In the genomic region with DNA sequence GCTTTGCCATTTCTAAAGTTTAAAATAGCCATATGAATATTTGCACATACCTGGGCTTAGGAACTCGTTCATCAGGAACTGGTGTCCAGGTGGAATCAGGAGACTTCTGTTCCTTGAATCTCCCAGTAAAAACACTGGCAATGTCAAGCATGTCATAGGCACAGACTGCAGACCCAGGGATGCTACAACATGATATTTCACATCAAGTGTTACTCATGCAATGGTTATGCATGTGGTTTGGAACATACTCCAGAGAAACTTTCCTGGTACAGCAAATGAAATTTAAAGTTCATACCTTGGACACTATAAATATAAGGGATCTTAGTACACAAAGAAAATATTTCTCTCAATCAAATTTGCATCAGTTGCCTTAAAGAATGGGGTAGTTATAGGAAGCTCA, we compare ENCODE assay signal across 17 cellular contexts.
A peak's percentile ranks its signal among the peaks of the same experiment; 100 is the strongest.
DNase-seq lines count a peak whose midpoint lies in the region; ATAC-seq and TF ChIP-seq lines count a peak whose summit lies in the region.
"Had no signal": no experiment of that assay in that cellular context is flagged by ENCODE, and none has a peak within 500 bp of the region (broad histone marks: within the 10 kb centered on the region; RNA-seq: fewer than 3 reads in every experiment).

No MANE protein-coding gene starts in this region.

- no peaks in the 10 kb centered on the region for H4K20me1 ChIP-seq in IMR-90 (ENCODE audit: insufficient read depth, low read length)
- H4K20me1 ChIP-seq: BLaER1 had no signal

- no peak for TF ChIP-seq RAD21 in IMR-90 (IDR thresholded peaks at IDR 0.05; ENCODE audit: low read length)

- H3K4me1 ChIP-seq in IMR-90 (ENCODE audit: control insufficient read depth, insufficient read depth, low read length) (no peaks in the 10 kb centered on the region), foreskin keratinocyte (no peaks in the 10 kb centered on the region), left lung (peaks cover 5 to 10% of the 10 kb centered on the region in 2 donors)
- H3K4me1 ChIP-seq: esophagus squamous epithelium had no signal

- DNase-seq in AG08396 (ENCODE audit: low spot score) (peak; percentile 9), IMR-90 (peak; percentile 57), brain microvascular endothelial cell (peak; percentile 53), foreskin keratinocyte (peak; percentile 51 to 76), NCI-H345 (lab: John Stamatoyannopoulos, UW) (no peak), DMS 273 (lab: John Stamatoyannopoulos, UW; ENCODE audit: unreplicated experiment) (no peak), left lung (no peak)
- DNase-seq: activated CD4-positive, alpha-beta T cell treated with anti-CD3 and anti-CD28 coated beads, Interleukin-2, amount 50 U/mL, for 1 hour; activated CD8-positive, alpha-beta memory T cell treated with anti-CD3 and anti-CD28 coated beads, Interleukin-2, amount 50 U/mL, for 4 hours; effector CD4-positive, alpha-beta T cell; esophagus squamous epithelium; NCI-H187 treated with DMSO at 0.1 percent for 48 hours; stimulated activated CD8-positive, alpha-beta memory T cell treated with anti-CD3 and anti-CD28 coated beads, Interleukin-4, amount 100 ng/mL, for 48 hours had no signal

- in situ Hi-C loops in IMR-90 (cut with MboI; ENCODE audit: low sequenced_read_pairs): no loop called here
- in situ Hi-C loops in brain microvascular endothelial cell (cut with HindIII; ENCODE audit: low pct_ligation_motif_present, low sequenced_read_pairs): no loop called here

- H3K23ac ChIP-seq in IMR-90 (ENCODE audit: low read depth, low read length): no peak overlapping the region

- H3K18ac ChIP-seq in IMR-90 (ENCODE audit: low read depth, low read length): no peak overlapping the region

- dilution Hi-C loops in IMR-90 (cut with HindIII; ENCODE audit: low sequenced_read_pairs, unreplicated experiment): no loop called here

- H3K14ac ChIP-seq in IMR-90 (replicated peaks; ENCODE audit: low read depth, low read length): no peak overlapping the region

- H2AFZ ChIP-seq in IMR-90 (replicated peaks; ENCODE audit: low read length, poor library complexity): no peak overlapping the region
- H2AFZ ChIP-seq: hepatocyte had no signal

- H2AK9ac ChIP-seq in IMR-90 (replicated peaks; ENCODE audit: low read depth, low read length, poor library complexity): no peak overlapping the region

- no peak for TF ChIP-seq POLR2A in IMR-90 (IDR thresholded peaks at IDR 0.05; ENCODE audit: low read depth, low read length)

- CTCF ChIA-PET in IMR-90 (lab: Yijun Ruan, JAX): no interaction called here

- no peak overlapping the region for H4K5ac ChIP-seq in IMR-90 (ENCODE audit: low read depth, low read length)

- H3K9ac ChIP-seq in IMR-90 (ENCODE audit: low read depth, low read length): no peak overlapping the region
- H3K9ac ChIP-seq: BLaER1 had no signal

- no peak for TF ChIP-seq CTCF in IMR-90 (conservative IDR thresholded peaks at IDR 0.05; ENCODE audit: low read depth, low read length)
- TF ChIP-seq CTCF in brain microvascular endothelial cell (IDR thresholded peaks at IDR 0.05; ENCODE audit: low read depth, low read length, missing control alignments): no peak
- no peak for TF ChIP-seq CTCF in foreskin keratinocyte (conservative IDR thresholded peaks at IDR 0.05)
- TF ChIP-seq CTCF in left lung (IDR thresholded peaks at IDR 0.05): no peak

- H3K9me3 ChIP-seq in IMR-90 (ENCODE audit: control insufficient read depth, insufficient read depth, low read length) (0 out of 2 replicates have a peak, but pooled peaks cover 3% of the 10 kb centered on the region), left lung (peaks cover 0 to 2% of the 10 kb centered on the region in 2 donors)

- H2BK120ac ChIP-seq in IMR-90 (ENCODE audit: low read depth, low read length): no peak overlapping the region

- H3K4me2 ChIP-seq in IMR-90 (ENCODE audit: low read depth, low read length): no peak overlapping the region
- H3K4me2 ChIP-seq: BLaER1, hepatocyte had no signal

- ATAC-seq in IMR-90 (ENCODE audit: low read depth) (no peak), foreskin keratinocyte (peak; percentile 89), HG03520 (IDR thresholded peaks at IDR 0.05; ENCODE audit: unreplicated experiment) (no peak), left lung (no peak)

- no peak overlapping the region for H4K91ac ChIP-seq in IMR-90 (ENCODE audit: insufficient read depth, low read depth, low read length)

- H2BK20ac ChIP-seq in IMR-90 (ENCODE audit: low read depth, low read length): no peak overlapping the region

- no peaks in the 10 kb centered on the region for H3K36me3 ChIP-seq in IMR-90 (ENCODE audit: control insufficient read depth, insufficient read depth, low read length)
- no peaks in the 10 kb centered on the region for H3K36me3 ChIP-seq in brain microvascular endothelial cell (replicated peaks)
- peaks cover 0 to 23% of the 10 kb centered on the region in 2 donors for H3K36me3 ChIP-seq in left lung
- H3K36me3 ChIP-seq: BLaER1 had no signal

- BruUV-seq in IMR-90 (replicated peaks; lab: Mats Ljungman, UMichigan): no TSS peak

- WGBS in IMR-90 (ENCODE audit: extremely low coverage in 2 of 2, insufficient read length in 1 of 2), 2 experiments: no CpG with 5 or more reads among the region's 1 CpG

- no peaks in the 10 kb centered on the region for H3K79me1 ChIP-seq in IMR-90 (ENCODE audit: low read depth in 1 of 2, low read length in 2 of 2)

- H3K4me3 ChIP-seq in IMR-90 (ENCODE audit: insufficient read depth, low read depth, low read length) (no peak overlapping the region), brain microvascular endothelial cell (ENCODE audit: low read depth, low read length) (no peak overlapping the region), left lung (no peak overlapping the region)
- H3K4me3 ChIP-seq: BLaER1, esophagus squamous epithelium, hepatocyte, lung had no signal

- intact Hi-C loops in IMR-90 (cut with micrococcal nuclease) (no loop called here), left lung (cut with DNase I) (no loop called here)

- no peak overlapping the region for H2BK15ac ChIP-seq in IMR-90 (ENCODE audit: low read depth, low read length)

- no peaks in the 10 kb centered on the region for H3K9me1 ChIP-seq in IMR-90 (ENCODE audit: insufficient read depth, low read length)

- H3K27me3 ChIP-seq in IMR-90 (ENCODE audit: control insufficient read depth, insufficient read depth, low read length) (no peaks in the 10 kb centered on the region), brain microvascular endothelial cell (replicated peaks) (no peaks in the 10 kb centered on the region), foreskin keratinocyte (no peaks in the 10 kb centered on the region), left lung (no peaks in the 10 kb centered on the region)
- H3K27me3 ChIP-seq: BLaER1, esophagus squamous epithelium, hepatocyte had no signal

- no peak overlapping the region for H3K4ac ChIP-seq in IMR-90 (ENCODE audit: low read depth, low read length)

- POLR2A ChIA-PET in IMR-90 (lab: Charles Lee; ENCODE audit: unreplicated experiment): no interaction called here

- H3K27ac ChIP-seq in IMR-90 (ENCODE audit: insufficient read depth, low read length): no peak overlapping the region
- H3K27ac ChIP-seq in brain microvascular endothelial cell: no peak overlapping the region
- no peak overlapping the region for H3K27ac ChIP-seq in foreskin keratinocyte
- no peak overlapping the region for H3K27ac ChIP-seq in left lung
- H3K27ac ChIP-seq: BLaER1, esophagus squamous epithelium, hepatocyte had no signal

- H2AK5ac ChIP-seq in IMR-90 (ENCODE audit: low read depth, low read length): no peak overlapping the region

- H3K56ac ChIP-seq in IMR-90 (ENCODE audit: extremely low read depth, insufficient read depth, low read length): no peak overlapping the region

- no peak overlapping the region for H4K8ac ChIP-seq in IMR-90 (ENCODE audit: low read depth in 2 of 2, low read length in 2 of 2)

- no peak overlapping the region for H2BK5ac ChIP-seq in IMR-90 (ENCODE audit: low read depth, low read length, poor library complexity, severe bottlenecking)

TF ChIP-seq in IMR-90, 13 proteins besides CTCF, POLR2A, EP300 and RAD21:
- TF ChIP-seq FOS (IDR thresholded peaks at IDR 0.05; ENCODE audit: low read depth, low read length) (no peak), RFX5 (IDR thresholded peaks at IDR 0.05; ENCODE audit: low read depth, low read length) (no peak), CHD1 (IDR thresholded peaks at IDR 0.05; ENCODE audit: low read depth, low read length) (no peak), NFE2L2 (IDR thresholded peaks at IDR 0.05; ENCODE audit: low read depth, low read length) (no peak), CEBPB (IDR thresholded peaks at IDR 0.05; ENCODE audit: low read depth, low read length) (no peak), SMC3 (IDR thresholded peaks at IDR 0.05; ENCODE audit: low read depth, low read length) (no peak), BHLHE40 (IDR thresholded peaks at IDR 0.05; ENCODE audit: low read depth, low read length) (no peak), RCOR1 (IDR thresholded peaks at IDR 0.05; ENCODE audit: insufficient replicate concordance, low read length) (no peak), MAFK (IDR thresholded peaks at IDR 0.05; ENCODE audit: low read depth, low read length) (no peak), MAZ (IDR thresholded peaks at IDR 0.05; ENCODE audit: borderline replicate concordance, low read depth, low read length) (no peak), MXI1 (IDR thresholded peaks at IDR 0.05; ENCODE audit: borderline replicate concordance, low read depth, low read length) (no peak)
- TF ChIP-seq, protein P1, sequence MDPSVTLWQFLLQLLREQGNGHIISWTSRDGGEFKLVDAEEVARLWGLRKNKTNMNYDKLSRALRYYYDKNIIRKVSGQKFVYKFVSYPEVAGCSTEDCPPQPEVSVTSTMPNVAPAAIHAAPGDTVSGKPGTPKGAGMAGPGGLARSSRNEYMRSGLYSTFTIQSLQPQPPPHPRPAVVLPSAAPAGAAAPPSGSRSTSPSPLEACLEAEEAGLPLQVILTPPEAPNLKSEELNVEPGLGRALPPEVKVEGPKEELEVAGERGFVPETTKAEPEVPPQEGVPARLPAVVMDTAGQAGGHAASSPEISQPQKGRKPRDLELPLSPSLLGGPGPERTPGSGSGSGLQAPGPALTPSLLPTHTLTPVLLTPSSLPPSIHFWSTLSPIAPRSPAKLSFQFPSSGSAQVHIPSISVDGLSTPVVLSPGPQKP (IDR thresholded peaks at IDR 0.05; ENCODE audit: borderline replicate concordance, low read depth, low read length): no peak
- TF ChIP-seq, protein P2, sequence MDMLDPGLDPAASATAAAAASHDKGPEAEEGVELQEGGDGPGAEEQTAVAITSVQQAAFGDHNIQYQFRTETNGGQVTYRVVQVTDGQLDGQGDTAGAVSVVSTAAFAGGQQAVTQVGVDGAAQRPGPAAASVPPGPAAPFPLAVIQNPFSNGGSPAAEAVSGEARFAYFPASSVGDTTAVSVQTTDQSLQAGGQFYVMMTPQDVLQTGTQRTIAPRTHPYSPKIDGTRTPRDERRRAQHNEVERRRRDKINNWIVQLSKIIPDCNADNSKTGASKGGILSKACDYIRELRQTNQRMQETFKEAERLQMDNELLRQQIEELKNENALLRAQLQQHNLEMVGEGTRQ (IDR thresholded peaks at IDR 0.05; ENCODE audit: low read depth, low read length): no peak

Comparison
In these comparisons a context has a peak if more than half of its experiments do, and no peak if none do; other contexts are left out.
1. DNase-seq: peak in AG08396 (single experiment), IMR-90 (single experiment), brain microvascular endothelial cell (single experiment) and foreskin keratinocyte (2 of 2); none in NCI-H345 (single experiment), DMS 273 (single experiment) and left lung (0 of 2).